ENCODE assay signal across 8 cellular contexts in the genomic region with DNA sequence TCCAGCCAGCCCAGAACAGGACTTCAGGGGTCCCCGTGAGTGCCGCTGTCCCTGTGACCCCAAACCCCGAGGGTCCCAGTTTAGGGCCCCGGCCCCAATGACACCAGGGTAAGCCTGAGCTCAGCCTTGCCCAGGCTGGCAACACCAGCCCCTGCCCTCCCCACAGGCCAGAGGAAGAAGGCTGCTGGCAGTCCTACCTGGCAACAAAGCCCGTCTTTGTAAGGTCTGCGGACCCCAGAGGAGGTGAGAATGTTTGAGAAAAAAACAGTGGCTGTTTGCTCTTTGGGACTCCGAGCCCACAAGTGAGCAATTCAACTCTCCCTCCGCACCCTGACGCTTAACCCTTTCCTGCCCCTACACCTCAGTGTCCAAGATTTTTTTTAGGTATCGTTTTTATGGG. TPM values are rescaled to one million over a fixed set of nuclear protein-coding genes. Genes with fewer than 3 reads are reported as not detected.
DNase-seq lines count a peak whose midpoint lies in the region; ATAC-seq and TF ChIP-seq lines count a peak whose summit lies in the region.

No MANE protein-coding gene starts in this region.

- peak overlapping the region; percentile 75 to 77 for H3K4me3 Mint-ChIP-seq in effector memory CD8-positive, alpha-beta T cell
- peak overlapping the region; percentile 78 to 91 (median 82) for H3K4me3 Mint-ChIP-seq in naive thymus-derived CD4-positive, alpha-beta T cell

- peaks cover 4 to 16% of the 10 kb centered on the region in 2 donors for H3K4me1 Mint-ChIP-seq in effector memory CD8-positive, alpha-beta T cell (ENCODE audit: low read depth in 2 of 2)
- H3K4me1 Mint-ChIP-seq in naive thymus-derived CD4-positive, alpha-beta T cell = peaks cover 7 to 30% (median 20%) of the 10 kb centered on the region in 7 donors

- DNase-seq in PC-3 (peak; percentile 26), inferior parietal cortex (ENCODE audit: extremely low spot score) (no peak), amniotic stem cell (lab: John Stamatoyannopoulos, UW) (no peak)
- DNase-seq in effector memory CD8-positive, alpha-beta T cell = no peak
- DNase-seq in naive thymus-derived CD4-positive, alpha-beta T cell = no peak

- H3F3A ChIP-seq in PC-3 (ENCODE audit: low read length, unreplicated experiment) = no peaks in the 10 kb centered on the region

- H3K4me2 ChIP-seq in PC-3 (ENCODE audit: low read length) = peak overlapping the region; percentile 89

- peaks cover 10% of the 10 kb centered on the region for H3K4me1 ChIP-seq in PC-3 (ENCODE audit: insufficient read depth, low read length)
- peaks cover 12 to 18% of the 10 kb centered on the region in 2 donors for H3K4me1 ChIP-seq in naive thymus-derived CD4-positive, alpha-beta T cell (ENCODE audit: control insufficient read depth in 2 of 2, insufficient read depth in 2 of 2, low read length in 2 of 2)

- no peaks in the 10 kb centered on the region for H3K9me3 ChIP-seq in PC-3 (ENCODE audit: low read length)
- H3K9me3 ChIP-seq in naive thymus-derived CD4-positive, alpha-beta T cell (ENCODE audit: control insufficient read depth in 2 of 3, low read length in 3 of 3) = no peaks in the 10 kb centered on the region

- peak overlapping the region; percentile 41 to 70 for H3K27ac Mint-ChIP-seq in effector memory CD8-positive, alpha-beta T cell
- peak overlapping the region in 6 of 9 donors; percentile 34 to 83 (median 60) for H3K27ac Mint-ChIP-seq in naive thymus-derived CD4-positive, alpha-beta T cell

- ATAC-seq in PC-3 = peak; percentile 20; the same call in 1 of the 2 replicates
- ATAC-seq in effector memory CD8-positive, alpha-beta T cell (replicated peaks) = no peak
- ATAC-seq in naive thymus-derived CD4-positive, alpha-beta T cell = no peak
- no peak for ATAC-seq in HG03457 (IDR thresholded peaks at IDR 0.05; ENCODE audit: unreplicated experiment)
- no peak for ATAC-seq in GM18907 (IDR thresholded peaks at IDR 0.05; ENCODE audit: unreplicated experiment)

- CTCF ChIA-PET in PC-3 (lab: Charles Lee) = no interaction called here
- CTCF ChIA-PET in naive thymus-derived CD4-positive, alpha-beta T cell (lab: Charles Lee) = interaction anchor here (1.2 to 1.5 kb wide), 2 partner anchors 306 to 312 kb away, joined by 4 to 8 read pairs; no protein-coding TSS in a partner anchor

- BruUV-seq in PC-3 (replicated peaks; lab: Mats Ljungman, UMichigan) = no TSS peak

- H3K79me2 ChIP-seq in PC-3 (ENCODE audit: low read length) = peaks cover 36% of the 10 kb centered on the region

- H3K4me3 ChIP-seq in GM12875 (ENCODE audit: low read depth, low read length) (peak overlapping the region; percentile 92), PC-3 (ENCODE audit: low read length) (peak overlapping the region; percentile 99)
- H3K4me3 ChIP-seq in naive thymus-derived CD4-positive, alpha-beta T cell (ENCODE audit: low read length) = peak overlapping the region; percentile 59

- POLR2A ChIA-PET in PC-3 (lab: Charles Lee; ENCODE audit: unreplicated experiment) = no interaction called here
- POLR2A ChIA-PET in naive thymus-derived CD4-positive, alpha-beta T cell (lab: Charles Lee) = interaction anchor here (0.8 to 1.6 kb wide), 6 partner anchors 9 to 332 kb away, joined by 3 to 5 read pairs (median 4); a partner anchor contains a TSS

- peak overlapping the region; percentile 78 for H3K9ac ChIP-seq in PC-3 (ENCODE audit: low read length)

- H4K20me1 ChIP-seq in PC-3 (ENCODE audit: low read length) = no peaks in the 10 kb centered on the region

- TF ChIP-seq CTCF in GM12875 (IDR thresholded peaks at IDR 0.05; ENCODE audit: borderline replicate concordance, insufficient read depth, low read depth, low read length) (no peak), PC-3 (conservative IDR thresholded peaks at IDR 0.05; ENCODE audit: low read depth, low read length) (no peak)

- H3K36me3 Mint-ChIP-seq in effector memory CD8-positive, alpha-beta T cell (ENCODE audit: insufficient read depth) = peaks cover 10% of the 10 kb centered on the region
- no peaks in the 10 kb centered on the region for H3K36me3 Mint-ChIP-seq in naive thymus-derived CD4-positive, alpha-beta T cell

- intact Hi-C loops in PC-3 (cut with micrococcal nuclease) = no loop called here
- intact Hi-C loops in naive thymus-derived CD4-positive, alpha-beta T cell (cut with micrococcal nuclease) = loop anchor here (1.0 to 2.0 kb wide), 3 partner anchors 119 to 715 kb away; no protein-coding TSS in a partner anchor

- H2AFZ ChIP-seq in PC-3 (ENCODE audit: low read length) = peak overlapping the region; percentile 82

- no peaks in the 10 kb centered on the region for H3K9me2 ChIP-seq in PC-3 (replicated peaks; ENCODE audit: low read length)

- no peaks in the 10 kb centered on the region for H3K27me3 Mint-ChIP-seq in effector memory CD8-positive, alpha-beta T cell
- no peaks in the 10 kb centered on the region for H3K27me3 Mint-ChIP-seq in naive thymus-derived CD4-positive, alpha-beta T cell

- no peak overlapping the region for H3K27ac ChIP-seq in PC-3 (ENCODE audit: low read length)
- H3K27ac ChIP-seq in naive thymus-derived CD4-positive, alpha-beta T cell (ENCODE audit: low read depth, low read length) = no peak overlapping the region

- H3K36me3 ChIP-seq in PC-3 (ENCODE audit: low read depth, low read length) = no peaks in the 10 kb centered on the region
- H3K36me3 ChIP-seq in naive thymus-derived CD4-positive, alpha-beta T cell (ENCODE audit: control insufficient read depth in 2 of 3, insufficient read depth in 3 of 3, low read length in 3 of 3) = no peaks in the 10 kb centered on the region

- no peaks in the 10 kb centered on the region for H3K27me3 ChIP-seq in PC-3 (ENCODE audit: low read length)
- H3K27me3 ChIP-seq in naive thymus-derived CD4-positive, alpha-beta T cell (ENCODE audit: control insufficient read depth in 2 of 2, insufficient read depth in 2 of 2, low read length in 2 of 2) = no peaks in the 10 kb centered on the region

- H3K9me3 Mint-ChIP-seq in effector memory CD8-positive, alpha-beta T cell = no peaks in the 10 kb centered on the region
- H3K9me3 Mint-ChIP-seq in naive thymus-derived CD4-positive, alpha-beta T cell = no peaks in the 10 kb centered on the region

RNA-seq across cellular contexts. Expression of a gene that starts 1.7 kb away (rescaled TPM):
- 162 and 175 TPM in 2 replicates for total RNA-seq in PC-3 (2014; rRNA removed)
- total RNA-seq in naive thymus-derived CD4-positive, alpha-beta T cell = 10 to 100 TPM in 2 of 5 experiments, 1 to 10 TPM in 3; 3.6 to 45.1 (median 5.0) TPM
- 1 to 10 TPM; 1.3 to 3.2 TPM for polyA plus RNA-seq in naive thymus-derived CD4-positive, alpha-beta T cell

RNA-seq across cellular contexts. Expression of a gene that starts 36.7 kb away (rescaled TPM):
- total RNA-seq in PC-3 (2014; rRNA removed) = 15.9 and 23.2 TPM in 2 replicates
- 10 to 100 TPM; 26.8 to 56.9 (median 39.5) TPM for total RNA-seq in naive thymus-derived CD4-positive, alpha-beta T cell
- polyA plus RNA-seq in naive thymus-derived CD4-positive, alpha-beta T cell = 10 to 100 TPM; 42.6 to 60.3 TPM

RNA-seq across cellular contexts. Expression of a gene that starts 37.0 kb away (rescaled TPM):
- 34.2 and 42.5 TPM in 2 replicates for total RNA-seq in PC-3 (2014; rRNA removed)
- 100 to 1,000 TPM in 1 of 5 experiments, 10 to 100 TPM in 4; 71.0 to 102 (median 82.4) TPM for total RNA-seq in naive thymus-derived CD4-positive, alpha-beta T cell
- 10 to 100 TPM; 34.0 to 59.8 TPM for polyA plus RNA-seq in naive thymus-derived CD4-positive, alpha-beta T cell
